Comparison of ENCODE assay signal across 1 cellular context in the genomic region with DNA sequence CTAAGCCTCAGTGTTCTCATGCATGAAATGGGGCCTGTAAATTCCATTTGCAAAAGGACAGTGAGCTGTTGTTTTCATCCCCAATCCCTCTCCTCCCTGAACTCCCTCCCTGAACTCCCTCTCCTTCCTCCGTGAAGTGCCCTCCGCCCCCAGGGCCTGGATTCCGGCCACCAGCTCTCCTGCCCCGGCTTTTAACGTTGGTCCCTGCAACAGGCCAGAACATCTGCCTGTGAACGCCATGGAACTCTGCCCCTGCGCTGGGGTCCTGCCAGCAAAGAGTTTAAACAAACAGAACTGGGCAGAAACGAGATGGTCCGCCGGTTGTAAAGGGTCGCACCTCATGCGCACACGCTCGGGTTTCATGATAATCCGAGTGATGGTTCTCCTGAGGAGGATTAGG.
TF ChIP-seq lines count a peak whose summit lies in the region.

No MANE protein-coding gene starts in this region.

TF ChIP-seq in HepG2, 621 proteins besides CTCF, POLR2A, EP300 and RAD21 (continued from another document):
- TF ChIP-seq ZSCAN22 (CRISPR knock-in tag; IDR thresholded peaks at IDR 0.05), result no peak
- no peak for TF ChIP-seq XBP1 (CRISPR knock-in tag; IDR thresholded peaks at IDR 0.05)
TF ChIP-seq in HepG2: peak in this region for 0.
